ENCODE assay signal across 8 cellular contexts in genomic region chr6:31666337-31666960, GRCh38. TPM values are rescaled to one million over a fixed set of nuclear protein-coding genes. Genes with fewer than 3 reads are reported as not detected.
DNase-seq lines count a peak whose midpoint lies in the region; ATAC-seq and TF ChIP-seq lines count a peak whose summit lies in the region.

No MANE protein-coding gene starts in this region.

- peak overlapping the region; percentile 89 for H3K9ac ChIP-seq in KMS-11

- no peaks in the 10 kb centered on the region for H3K9me3 ChIP-seq in naive thymus-derived CD4-positive, alpha-beta T cell (ENCODE audit: control insufficient read depth in 2 of 3, low read length in 3 of 3)

- H3K4me3 Mint-ChIP-seq in naive thymus-derived CD4-positive, alpha-beta T cell: peak overlapping the region; percentile 93 to 99 (median 96)

- no peak for TF ChIP-seq CTCF in AG10803 (conservative IDR thresholded peaks at IDR 0.05; ENCODE audit: low read length)
- no peak for TF ChIP-seq CTCF in KMS-11 (conservative IDR thresholded peaks at IDR 0.05; ENCODE audit: low read depth, low read length)
- no peak for TF ChIP-seq CTCF in choroid plexus epithelial cell (conservative IDR thresholded peaks at IDR 0.05; ENCODE audit: low read depth, low read length)

- no peak for ATAC-seq in naive thymus-derived CD4-positive, alpha-beta T cell
- ATAC-seq in HG02981 (IDR thresholded peaks at IDR 0.05; ENCODE audit: unreplicated experiment): no peak
- ATAC-seq in GM21723 (IDR thresholded peaks at IDR 0.05; ENCODE audit: unreplicated experiment): no peak

- H3K4me3 ChIP-seq in AG10803 (ENCODE audit: low read length) (peak overlapping the region; percentile 98), KMS-11 (IDR thresholded peaks at IDR 0.05; ENCODE audit: insufficient read depth, low read depth, low read length) (no peak overlapping the region), choroid plexus epithelial cell (ENCODE audit: low read depth, low read length) (peak overlapping the region; percentile 98)
- H3K4me3 ChIP-seq in naive thymus-derived CD4-positive, alpha-beta T cell (ENCODE audit: low read length): peak overlapping the region; percentile 91

- H4K20me1 ChIP-seq in KMS-11 (ENCODE audit: insufficient read depth): no peaks in the 10 kb centered on the region

- POLR2A ChIA-PET in naive thymus-derived CD4-positive, alpha-beta T cell (lab: Charles Lee): interaction anchor here (0.6 to 7.1 kb wide), 8 partner anchors 14 to 405 kb away, joined by 3 to 193 read pairs (median 4); partner anchors contain the start of genes APOM, BAG6, LY6G5C and PRRC2A

- peaks cover 4% of the 10 kb centered on the region; the same call in 1 of the 2 replicates for H3K36me3 ChIP-seq in KMS-11 (ENCODE audit: insufficient read depth)
- H3K36me3 ChIP-seq in naive thymus-derived CD4-positive, alpha-beta T cell (ENCODE audit: control insufficient read depth in 2 of 3, insufficient read depth in 3 of 3, low read length in 3 of 3): peaks cover 13 to 52% (median 24%) of the 10 kb centered on the region in 3 experiments

- H3K27ac ChIP-seq in KMS-11: peak overlapping the region; percentile 41
- H3K27ac ChIP-seq in naive thymus-derived CD4-positive, alpha-beta T cell (ENCODE audit: low read depth, low read length): peak overlapping the region; percentile 97

- peak overlapping the region; percentile 67 for H2AFZ ChIP-seq in KMS-11 (ENCODE audit: low read depth)

- intact Hi-C loops in naive thymus-derived CD4-positive, alpha-beta T cell (cut with micrococcal nuclease): loop anchor here (5.0 to 10.0 kb wide), 5 partner anchors 131 to 1748 kb away; partner anchors contain the start of genes CUTA (in 1 of the 2), HSD17B8 (in 1 of the 2), NELFE (in 1 of the 2) and PHF1 (in 1 of the 2)

- peaks cover 0 to 2% (median 0%) of the 10 kb centered on the region in 5 donors for H3K27me3 Mint-ChIP-seq in naive thymus-derived CD4-positive, alpha-beta T cell

- peak overlapping the region; percentile 94 to 99 (median 98) for H3K27ac Mint-ChIP-seq in naive thymus-derived CD4-positive, alpha-beta T cell

- H3K4me1 ChIP-seq in KMS-11 (ENCODE audit: low read depth, poor library complexity, severe bottlenecking): peaks cover 36% of the 10 kb centered on the region
- H3K4me1 ChIP-seq in naive thymus-derived CD4-positive, alpha-beta T cell (ENCODE audit: control insufficient read depth in 2 of 2, insufficient read depth in 2 of 2, low read length in 2 of 2): peaks cover 29 to 39% of the 10 kb centered on the region in 2 donors

- DNase-seq in AG10803 (ENCODE audit: low read depth) (no peak), choroid plexus epithelial cell (ENCODE audit: low read depth) (peak; percentile 39), NCI-H2227 treated with DMSO at 0.1 percent for 48 hours (lab: John Stamatoyannopoulos, UW) (no peak), cerebellum (ENCODE audit: low spot score) (no peak)
- DNase-seq in naive thymus-derived CD4-positive, alpha-beta T cell: no peak

- peak overlapping the region; percentile 58 for H3K4me2 ChIP-seq in KMS-11

- peaks cover 0 to 2% (median 0%) of the 10 kb centered on the region in 11 donors for H3K9me3 Mint-ChIP-seq in naive thymus-derived CD4-positive, alpha-beta T cell

- H3K36me3 Mint-ChIP-seq in naive thymus-derived CD4-positive, alpha-beta T cell: peaks cover 7 to 54% (median 16%) of the 10 kb centered on the region in 5 donors

- no peaks in the 10 kb centered on the region for H3K27me3 ChIP-seq in KMS-11 (ENCODE audit: insufficient read depth, low read depth)
- no peaks in the 10 kb centered on the region for H3K27me3 ChIP-seq in naive thymus-derived CD4-positive, alpha-beta T cell (ENCODE audit: control insufficient read depth in 2 of 2, insufficient read depth in 2 of 2, low read length in 2 of 2)

- CTCF ChIA-PET in naive thymus-derived CD4-positive, alpha-beta T cell (lab: Charles Lee): no interaction called here

- H3K79me2 ChIP-seq in KMS-11 (ENCODE audit: insufficient read depth, low read depth): peaks cover 41% of the 10 kb centered on the region

- peaks cover 25 to 68% (median 57%) of the 10 kb centered on the region in 7 donors for H3K4me1 Mint-ChIP-seq in naive thymus-derived CD4-positive, alpha-beta T cell

RNA-seq across cellular contexts. Expression of gene CSNK2B, which starts 0.6 kb away (rescaled TPM):
- 100 to 1,000 TPM; 101 to 215 (median 133) TPM for total RNA-seq in naive thymus-derived CD4-positive, alpha-beta T cell
- polyA plus RNA-seq in naive thymus-derived CD4-positive, alpha-beta T cell: 100 to 1,000 TPM; 260 to 275 TPM
- 52.0 TPM for total RNA-seq in cerebellum

RNA-seq across cellular contexts. Expression of gene GPANK1, which starts 1.7 kb away (rescaled TPM):
- total RNA-seq in naive thymus-derived CD4-positive, alpha-beta T cell: 10 to 100 TPM; 12.8 to 35.1 (median 28.9) TPM
- polyA plus RNA-seq in naive thymus-derived CD4-positive, alpha-beta T cell: 10 to 100 TPM; 24.0 to 27.2 TPM
- total RNA-seq in cerebellum: 7.8 TPM

RNA-seq across cellular contexts. Expression of gene LY6G5B, which starts 3.3 kb away (rescaled TPM):
- 10 to 100 TPM; 27.7 to 51.0 (median 42.9) TPM for total RNA-seq in naive thymus-derived CD4-positive, alpha-beta T cell
- polyA plus RNA-seq in naive thymus-derived CD4-positive, alpha-beta T cell: not detected
- 7.3 TPM for total RNA-seq in cerebellum

RNA-seq across cellular contexts. Expression of gene C6orf47, which starts 5.9 kb away (rescaled TPM):
- 10 to 100 TPM; 14.0 to 32.8 (median 23.2) TPM for total RNA-seq in naive thymus-derived CD4-positive, alpha-beta T cell
- polyA plus RNA-seq in naive thymus-derived CD4-positive, alpha-beta T cell: 10 to 100 TPM; 22.3 to 33.7 TPM
- 11.4 TPM for total RNA-seq in cerebellum

RNA-seq across cellular contexts. Expression of gene APOM, which starts 10.8 kb away (rescaled TPM):
- 1 to 10 TPM in 4 of 5 experiments, under 1 TPM in 1; 0.78 to 4.3 (median 2.8) TPM for total RNA-seq in naive thymus-derived CD4-positive, alpha-beta T cell
- polyA plus RNA-seq in naive thymus-derived CD4-positive, alpha-beta T cell: 1 to 10 TPM; 3.8 to 5.0 TPM
- 0.91 TPM for total RNA-seq in cerebellum
